In the genomic region with DNA sequence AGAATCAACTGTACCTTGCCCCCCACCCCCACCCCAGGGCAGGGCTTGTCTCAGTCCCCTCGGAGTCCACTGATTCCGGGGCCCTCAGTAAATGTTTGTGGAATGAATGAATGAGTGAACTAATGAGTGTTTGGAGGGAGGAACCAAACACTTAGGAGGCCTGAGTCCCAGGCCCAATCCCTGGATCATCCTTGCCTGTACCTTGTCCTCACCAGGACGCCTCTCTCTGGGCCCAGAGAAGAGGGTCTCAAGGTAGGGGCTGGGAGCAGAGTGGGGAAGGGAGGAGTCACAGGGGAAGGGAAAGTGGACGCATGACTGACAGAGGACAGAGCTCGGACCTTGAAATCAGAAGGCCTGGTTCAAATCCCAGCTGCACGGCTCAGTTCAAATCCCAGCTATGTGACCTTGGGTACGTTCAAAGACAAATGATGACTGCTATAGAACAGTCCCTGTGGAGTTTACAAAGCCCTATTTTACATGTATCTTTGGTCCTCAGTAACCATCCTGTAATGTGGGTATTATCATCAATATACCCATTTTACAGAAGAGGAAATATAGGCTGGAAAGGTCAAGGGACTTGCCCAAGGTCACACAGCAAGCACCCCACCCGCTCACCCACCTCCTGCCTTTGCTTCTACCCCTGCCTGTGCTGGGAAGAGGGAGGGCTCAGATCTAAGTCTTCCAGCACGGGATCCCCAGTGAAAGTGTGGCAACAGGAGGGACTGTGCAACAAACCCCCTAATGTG, we compare ENCODE assay signal across 18 cellular contexts. TPM values are rescaled to one million over a fixed set of nuclear protein-coding genes. Genes with fewer than 3 reads are reported as not detected.
DNase-seq lines count a peak whose midpoint lies in the region; ATAC-seq, FAIRE-seq and TF ChIP-seq lines count a peak whose summit lies in the region.
"Had no signal": no experiment of that assay in that cellular context is flagged by ENCODE, and none has a peak within 500 bp of the region (broad histone marks: within the 10 kb centered on the region; RNA-seq: fewer than 3 reads in every experiment).

No MANE protein-coding gene starts in this region.

- intact Hi-C loops in HepG2 (cut with micrococcal nuclease; ENCODE audit: unreplicated experiment) (no loop called here), right lobe of liver (cut with DNase I) (no loop called here)
- intact Hi-C loops in naive thymus-derived CD4-positive, alpha-beta T cell (cut with micrococcal nuclease), result no loop called here

- peaks cover 26 to 51% (median 48%) of the 10 kb centered on the region in 7 donors for H3K4me1 Mint-ChIP-seq in naive thymus-derived CD4-positive, alpha-beta T cell

- 10% methylated on average over 9 of the region's 9 CpGs for WGBS in HepG2 (ENCODE audit: low lambda C conversion rate)
- WGBS in right lobe of liver (ENCODE audit: insufficient coverage, low coverage, low lambda C conversion rate, missing lambda C conversion rate), result 81% methylated on average over 7 of the region's 9 CpGs

- H3K27me3 ChIP-seq in HepG2 (ENCODE audit: control insufficient read depth in 1 of 2, insufficient read depth in 2 of 2, low read length in 2 of 2) (peaks cover 7 to 55% of the 10 kb centered on the region in 2 experiments; a peak in 4 of 5 replicates), right lobe of liver (no peaks in the 10 kb centered on the region)
- H3K27me3 ChIP-seq in naive thymus-derived CD4-positive, alpha-beta T cell (ENCODE audit: control insufficient read depth in 2 of 2, insufficient read depth in 2 of 2, low read length in 2 of 2), result no peaks in the 10 kb centered on the region
- H3K27me3 ChIP-seq: BLaER1 treated with 17β-estradiol and CSF1 and Interleukin-3, amounts not matched to agents 10 nM and 100 nM had no signal

- H3K9ac ChIP-seq in HepG2 (ENCODE audit: insufficient read depth, low read depth, low read length), result no peak overlapping the region
- H3K9ac ChIP-seq: BLaER1 treated with 17β-estradiol and CSF1 and Interleukin-3, amounts not matched to agents 10 nM and 100 nM had no signal

- TF ChIP-seq EP300 in HepG2 (IDR thresholded peaks at IDR 0.05; ENCODE audit: low read depth in 2 of 2, low read length in 2 of 2) (no peak), HepG2 (CRISPR knock-in tag; IDR thresholded peaks at IDR 0.05; ENCODE audit: borderline replicate concordance) (no peak)

- no peak for TF ChIP-seq RAD21 in HepG2 (CRISPR knock-in tag; IDR thresholded peaks at IDR 0.05)

- no peak overlapping the region for H3K4me2 ChIP-seq in HepG2 (ENCODE audit: low read depth, low read length)

- H3K4me1 ChIP-seq in HepG2 (ENCODE audit: insufficient read depth, low read length) (peaks cover 36% of the 10 kb centered on the region), right lobe of liver (peaks cover 0 to 19% (median 8%) of the 10 kb centered on the region in 4 donors)
- peaks cover 24 to 39% of the 10 kb centered on the region in 2 donors for H3K4me1 ChIP-seq in naive thymus-derived CD4-positive, alpha-beta T cell (ENCODE audit: control insufficient read depth in 2 of 2, insufficient read depth in 2 of 2, low read length in 2 of 2)

- H2AFZ ChIP-seq in HepG2 (ENCODE audit: low read length), result no peak overlapping the region

- H3K27ac Mint-ChIP-seq in naive thymus-derived CD4-positive, alpha-beta T cell, result peak overlapping the region in 7 of 9 donors; percentile 6 to 82 (median 58)

- H3K4me3 Mint-ChIP-seq in naive thymus-derived CD4-positive, alpha-beta T cell, result no peak overlapping the region

- POLR2A ChIA-PET in HepG2 (lab: Yijun Ruan, JAX), result no interaction called here
- POLR2A ChIA-PET in naive thymus-derived CD4-positive, alpha-beta T cell (lab: Charles Lee), result no interaction called here

- H3K27ac ChIP-seq in HepG2 (ENCODE audit: extremely low read length, insufficient read depth, low read length) (no peak overlapping the region), right lobe of liver (no peak overlapping the region), coronary artery (no peak overlapping the region)
- no peak overlapping the region for H3K27ac ChIP-seq in naive thymus-derived CD4-positive, alpha-beta T cell (ENCODE audit: low read depth, low read length)

- no peaks in the 10 kb centered on the region for H3K36me3 ChIP-seq in HepG2 (replicated peaks in 1 of 2; ENCODE audit: control insufficient read depth in 1 of 2, insufficient read depth in 2 of 2, low read length in 2 of 2)
- H3K36me3 ChIP-seq in right lobe of liver, result no peaks in the 10 kb centered on the region
- no peaks in the 10 kb centered on the region for H3K36me3 ChIP-seq in naive thymus-derived CD4-positive, alpha-beta T cell (ENCODE audit: control insufficient read depth in 2 of 3, insufficient read depth in 3 of 3, low read length in 3 of 3)
- H3K36me3 ChIP-seq: BLaER1 treated with 17β-estradiol and CSF1 and Interleukin-3, amounts not matched to agents 10 nM and 100 nM had no signal

- no peaks in the 10 kb centered on the region for H3K79me2 ChIP-seq in HepG2 (ENCODE audit: insufficient read depth, low read length)

- TF ChIP-seq CTCF in HepG2 (CRISPR knock-in tag; IDR thresholded peaks at IDR 0.05) (no peak), right lobe of liver (IDR thresholded peaks at IDR 0.05) (no peak), coronary artery (IDR thresholded peaks at IDR 0.05) (no peak)

- TF ChIP-seq POLR2A in HepG2 (IDR thresholded peaks at IDR 0.05; ENCODE audit: insufficient read depth in 1 of 2, low read depth in 2 of 2, low read length in 2 of 2) (no peak), right lobe of liver (IDR thresholded peaks at IDR 0.05) (no peak)

- H3K36me3 Mint-ChIP-seq in naive thymus-derived CD4-positive, alpha-beta T cell, result no peaks in the 10 kb centered on the region

- ATAC-seq in HepG2 (peak; percentile 8; the same call in 2 of the 3 replicates), right lobe of liver (no peak), GM21423 (IDR thresholded peaks at IDR 0.05; ENCODE audit: unreplicated experiment) (no peak)
- ATAC-seq in naive thymus-derived CD4-positive, alpha-beta T cell, result no peak

- no TSS peak for BruUV-seq in HepG2 (replicated peaks; lab: Mats Ljungman, UMichigan)

- no peaks in the 10 kb centered on the region for H3K27me3 Mint-ChIP-seq in naive thymus-derived CD4-positive, alpha-beta T cell

- H3K9me3 ChIP-seq in HepG2 (ENCODE audit: low read length), result no peaks in the 10 kb centered on the region
- H3K9me3 ChIP-seq in right lobe of liver, result no peaks in the 10 kb centered on the region
- no peaks in the 10 kb centered on the region for H3K9me3 ChIP-seq in naive thymus-derived CD4-positive, alpha-beta T cell (ENCODE audit: control insufficient read depth in 2 of 3, low read length in 3 of 3)

- CTCF ChIA-PET in HepG2 (lab: Yijun Ruan, JAX; ENCODE audit: low intra/inter-chr PET ratio, low total read pairs), result no interaction called here
- CTCF ChIA-PET in naive thymus-derived CD4-positive, alpha-beta T cell (lab: Charles Lee), result no interaction called here

- in situ Hi-C loops in HepG2 (cut with HindIII; ENCODE audit: extremely low pct_ligation_motif_present, low pct_unique_long_range_greater_than_20kb), result loop anchor here (10.0 kb wide), 1 partner anchor 65 kb away; the partner anchor contains the start of gene TMUB2
- in situ Hi-C loops in ACHN (cut with HindIII; ENCODE audit: low pct_ligation_motif_present, low pct_unique_long_range_greater_than_20kb, low sequenced_read_pairs), result no loop called here

- H4K20me1 ChIP-seq in HepG2 (ENCODE audit: insufficient read depth, low read length), result no peaks in the 10 kb centered on the region
- H4K20me1 ChIP-seq: BLaER1 treated with 17β-estradiol and CSF1 and Interleukin-3, amounts not matched to agents 10 nM and 100 nM had no signal

- no peak for DNase-seq in HepG2 (ENCODE audit: low spot score)
- DNase-seq in right lobe of liver, result no peak
- no peak for DNase-seq in naive thymus-derived CD4-positive, alpha-beta T cell
- no peak for DNase-seq in ACHN
- no peak for DNase-seq in coronary artery (ENCODE audit: low spot score)
- DNase-seq: DMS153, H7, NCI-H1048, NCI-H1436 treated with DMSO at 0.1 percent for 48 hours, NCI-H2029 treated with DMSO at 0.1 percent for 48 hours, NCI-H748 treated with DMSO at 0.1 percent for 48 hours had no signal

- no peaks in the 10 kb centered on the region for H3K9me3 Mint-ChIP-seq in naive thymus-derived CD4-positive, alpha-beta T cell

- H3K4me3 ChIP-seq in HepG2 (replicated peaks in 1 of 3; ENCODE audit: insufficient read depth in 1 of 3, low read depth in 2 of 3, low read length in 3 of 3) (no peak overlapping the region), right lobe of liver (no peak overlapping the region), coronary artery (no peak overlapping the region)
- H3K4me3 ChIP-seq in naive thymus-derived CD4-positive, alpha-beta T cell (ENCODE audit: low read length), result no peak overlapping the region
- H3K4me3 ChIP-seq: BLaER1 treated with 17β-estradiol and CSF1 and Interleukin-3, amounts not matched to agents 10 nM and 100 nM had no signal

- FAIRE-seq in HepG2 (lab: Jason Lieb, UNC), result no peak
- FAIRE-seq: GM19239 had no signal

RNA-seq across cellular contexts. Expression of gene SLC4A1, which starts 18.3 kb away (rescaled TPM):
- not detected in 2 replicates for total RNA-seq in HepG2 (2016; rRNA removed; fragmentation: Illumina TruSeq; extraction: Trizol)
- total RNA-seq in HepG2 (2016; cell fraction: cytosol; rRNA removed; fragmentation: Illumina TruSeq; extraction: Trizol; ENCODE audit: low read depth), result not detected in 2 replicates
- not detected in 2 replicates for total RNA-seq in HepG2 (2016; cell fraction: insoluble cytoplasmic fraction; rRNA removed; fragmentation: Illumina TruSeq; extraction: Trizol)
- not detected in 2 replicates for total RNA-seq in HepG2 (2016; cell fraction: membrane; rRNA removed; fragmentation: Illumina TruSeq; extraction: Trizol)
- total RNA-seq in HepG2 (2016; cell fraction: nucleus; rRNA removed; fragmentation: Illumina TruSeq; extraction: Trizol), result not detected in 2 replicates
- polyA plus RNA-seq in HepG2 (2011; rRNA removed), result 0.01 TPM in 1 of 2 replicates, not detected in the other
- polyA plus RNA-seq in HepG2 (2011; cell fraction: cytosol; rRNA removed), result not detected in 2 replicates
- 0.03 TPM in 1 of 2 replicates, not detected in the other for polyA plus RNA-seq in HepG2 (2011; cell fraction: nucleus; rRNA removed)
- not detected in 2 replicates for polyA plus RNA-seq in HepG2 (2012)
- not detected in 2 replicates for polyA plus RNA-seq in HepG2 (2016; cell fraction: cytosol; fragmentation: Illumina TruSeq; extraction: Trizol; ENCODE audit: low read depth)
- not detected in 2 replicates for polyA plus RNA-seq in HepG2 (2016; cell fraction: insoluble cytoplasmic fraction; fragmentation: Illumina TruSeq; extraction: Trizol; ENCODE audit: low read depth)
- polyA plus RNA-seq in HepG2 (2016; cell fraction: membrane; fragmentation: Illumina TruSeq; extraction: Trizol; ENCODE audit: low read depth), result not detected in 2 replicates
- not detected in 2 replicates for polyA plus RNA-seq in HepG2 (2016; cell fraction: nucleus; fragmentation: Illumina TruSeq; extraction: Trizol; ENCODE audit: insufficient read depth, low read depth)
- not detected in 2 replicates for polyA minus RNA-seq in HepG2 (2011; rRNA and poly(A)+ RNA removed; ENCODE audit: low replicate concordance)
- polyA minus RNA-seq in HepG2 (2011; cell fraction: cytosol; rRNA and poly(A)+ RNA removed), result not detected in 2 replicates
- polyA minus RNA-seq in HepG2 (2011; cell fraction: nucleus; rRNA and poly(A)+ RNA removed), result not detected in 2 replicates
- 10 to 100 TPM in 1 of 6 experiments, 1 to 10 TPM in 2, under 1 TPM in 3; 0.06 to 31.8 (median 1.2) TPM for total RNA-seq in right lobe of liver
- total RNA-seq in naive thymus-derived CD4-positive, alpha-beta T cell, result under 1 TPM in 1 of 5 experiments, not detected in 4; 0.15 TPM
- not detected for polyA plus RNA-seq in naive thymus-derived CD4-positive, alpha-beta T cell
- total RNA-seq: A172, MCF 10A, NCI-H460, RPMI7951 had no signal

RNA-seq across cellular contexts. Expression of gene UBTF, which starts 30.2 kb away (rescaled TPM):
- total RNA-seq in HepG2 (2016; rRNA removed; fragmentation: Illumina TruSeq; extraction: Trizol), result 52.1 and 60.9 TPM in 2 replicates
- total RNA-seq in HepG2 (2016; cell fraction: cytosol; rRNA removed; fragmentation: Illumina TruSeq; extraction: Trizol; ENCODE audit: low read depth), result 13.2 and 14.5 TPM in 2 replicates
- total RNA-seq in HepG2 (2016; cell fraction: insoluble cytoplasmic fraction; rRNA removed; fragmentation: Illumina TruSeq; extraction: Trizol), result 46.2 and 61.5 TPM in 2 replicates
- total RNA-seq in HepG2 (2016; cell fraction: membrane; rRNA removed; fragmentation: Illumina TruSeq; extraction: Trizol), result 33.7 and 33.9 TPM in 2 replicates
- total RNA-seq in HepG2 (2016; cell fraction: nucleus; rRNA removed; fragmentation: Illumina TruSeq; extraction: Trizol), result 43.5 and 47.5 TPM in 2 replicates
- 15.2 and 16.1 TPM in 2 replicates for polyA plus RNA-seq in HepG2 (2011; rRNA removed)
- polyA plus RNA-seq in HepG2 (2011; cell fraction: cytosol; rRNA removed), result 9.1 and 10.0 TPM in 2 replicates
- 35.4 and 41.3 TPM in 2 replicates for polyA plus RNA-seq in HepG2 (2011; cell fraction: nucleus; rRNA removed)
- 27.8 and 33.4 TPM in 2 replicates for polyA plus RNA-seq in HepG2 (2012)
- 8.6 and 8.7 TPM in 2 replicates for polyA plus RNA-seq in HepG2 (2016; cell fraction: cytosol; fragmentation: Illumina TruSeq; extraction: Trizol; ENCODE audit: low read depth)
- polyA plus RNA-seq in HepG2 (2016; cell fraction: insoluble cytoplasmic fraction; fragmentation: Illumina TruSeq; extraction: Trizol; ENCODE audit: low read depth), result 57.4 and 68.3 TPM in 2 replicates
- 21.7 and 23.2 TPM in 2 replicates for polyA plus RNA-seq in HepG2 (2016; cell fraction: membrane; fragmentation: Illumina TruSeq; extraction: Trizol; ENCODE audit: low read depth)
- 93.7 and 94.2 TPM in 2 replicates for polyA plus RNA-seq in HepG2 (2016; cell fraction: nucleus; fragmentation: Illumina TruSeq; extraction: Trizol; ENCODE audit: insufficient read depth, low read depth)
- polyA minus RNA-seq in HepG2 (2011; rRNA and poly(A)+ RNA removed; ENCODE audit: low replicate concordance), result 11.5 and 30.7 TPM in 2 replicates
- 8.2 and 9.9 TPM in 2 replicates for polyA minus RNA-seq in HepG2 (2011; cell fraction: cytosol; rRNA and poly(A)+ RNA removed)
- 29.7 and 33.2 TPM in 2 replicates for polyA minus RNA-seq in HepG2 (2011; cell fraction: nucleus; rRNA and poly(A)+ RNA removed)
- 10 to 100 TPM; 22.3 to 35.9 (median 32.0) TPM for total RNA-seq in right lobe of liver
- 100 to 1,000 TPM; 126 to 303 (median 175) TPM for total RNA-seq in naive thymus-derived CD4-positive, alpha-beta T cell
- polyA plus RNA-seq in naive thymus-derived CD4-positive, alpha-beta T cell, result 10 to 100 TPM; 49.0 to 84.7 TPM

RNA-seq across cellular contexts. Expression of gene ATXN7L3, which starts 50.0 kb away (rescaled TPM):
- total RNA-seq in HepG2 (2016; rRNA removed; fragmentation: Illumina TruSeq; extraction: Trizol) (45.7 and 59.1 TPM in 2 replicates), right lobe of liver (10 to 100 TPM; 20.3 to 26.8 (median 22.1) TPM)
- total RNA-seq in HepG2 (2016; cell fraction: cytosol; rRNA removed; fragmentation: Illumina TruSeq; extraction: Trizol; ENCODE audit: low read depth), result 12.2 and 14.1 TPM in 2 replicates
- 42.7 and 60.0 TPM in 2 replicates for total RNA-seq in HepG2 (2016; cell fraction: insoluble cytoplasmic fraction; rRNA removed; fragmentation: Illumina TruSeq; extraction: Trizol)
- total RNA-seq in HepG2 (2016; cell fraction: membrane; rRNA removed; fragmentation: Illumina TruSeq; extraction: Trizol), result 45.9 and 46.8 TPM in 2 replicates
- total RNA-seq in HepG2 (2016; cell fraction: nucleus; rRNA removed; fragmentation: Illumina TruSeq; extraction: Trizol), result 42.7 and 44.6 TPM in 2 replicates
- 44.5 and 49.3 TPM in 2 replicates for polyA plus RNA-seq in HepG2 (2011; rRNA removed)
- polyA plus RNA-seq in HepG2 (2011; cell fraction: cytosol; rRNA removed), result 39.5 and 41.0 TPM in 2 replicates
- polyA plus RNA-seq in HepG2 (2011; cell fraction: nucleus; rRNA removed), result 121 and 131 TPM in 2 replicates
- polyA plus RNA-seq in HepG2 (2012), result 37.8 and 38.4 TPM in 2 replicates
- 7.6 and 9.2 TPM in 2 replicates for polyA plus RNA-seq in HepG2 (2016; cell fraction: cytosol; fragmentation: Illumina TruSeq; extraction: Trizol; ENCODE audit: low read depth)
- polyA plus RNA-seq in HepG2 (2016; cell fraction: insoluble cytoplasmic fraction; fragmentation: Illumina TruSeq; extraction: Trizol; ENCODE audit: low read depth), result 50.4 and 54.3 TPM in 2 replicates
- polyA plus RNA-seq in HepG2 (2016; cell fraction: membrane; fragmentation: Illumina TruSeq; extraction: Trizol; ENCODE audit: low read depth), result 32.8 and 36.7 TPM in 2 replicates
- polyA plus RNA-seq in HepG2 (2016; cell fraction: nucleus; fragmentation: Illumina TruSeq; extraction: Trizol; ENCODE audit: insufficient read depth, low read depth), result 81.5 and 96.7 TPM in 2 replicates
- 65.3 and 85.1 TPM in 2 replicates for polyA minus RNA-seq in HepG2 (2011; rRNA and poly(A)+ RNA removed; ENCODE audit: low replicate concordance)
- 25.4 and 26.4 TPM in 2 replicates for polyA minus RNA-seq in HepG2 (2011; cell fraction: cytosol; rRNA and poly(A)+ RNA removed)
- 47.9 and 72.6 TPM in 2 replicates for polyA minus RNA-seq in HepG2 (2011; cell fraction: nucleus; rRNA and poly(A)+ RNA removed)
- total RNA-seq in naive thymus-derived CD4-positive, alpha-beta T cell, result 100 to 1,000 TPM in 4 of 5 experiments, 10 to 100 TPM in 1; 93.5 to 130 (median 124) TPM
- polyA plus RNA-seq in naive thymus-derived CD4-positive, alpha-beta T cell, result 10 to 100 TPM; 10.5 to 18.1 TPM

RNA-seq across cellular contexts. Expression of gene RUNDC3A, which starts 58.7 kb away (rescaled TPM):
- total RNA-seq in HepG2 (2016; rRNA removed; fragmentation: Illumina TruSeq; extraction: Trizol) (not detected in 2 replicates), right lobe of liver (under 1 TPM in 2 of 6 experiments, not detected in 4; 0.12 to 0.75 TPM)
- total RNA-seq in HepG2 (2016; cell fraction: cytosol; rRNA removed; fragmentation: Illumina TruSeq; extraction: Trizol; ENCODE audit: low read depth), result not detected in 2 replicates
- total RNA-seq in HepG2 (2016; cell fraction: insoluble cytoplasmic fraction; rRNA removed; fragmentation: Illumina TruSeq; extraction: Trizol), result 0.04 TPM in 1 of 2 replicates, not detected in the other
- total RNA-seq in HepG2 (2016; cell fraction: membrane; rRNA removed; fragmentation: Illumina TruSeq; extraction: Trizol), result 0.31 TPM in 1 of 2 replicates, not detected in the other
- not detected in 2 replicates for total RNA-seq in HepG2 (2016; cell fraction: nucleus; rRNA removed; fragmentation: Illumina TruSeq; extraction: Trizol)
- polyA plus RNA-seq in HepG2 (2011; rRNA removed), result 0.25 and 0.33 TPM in 2 replicates
- polyA plus RNA-seq in HepG2 (2011; cell fraction: cytosol; rRNA removed), result 0.32 and 0.42 TPM in 2 replicates
- polyA plus RNA-seq in HepG2 (2011; cell fraction: nucleus; rRNA removed), result 0.97 and 1.1 TPM in 2 replicates
- 0.11 and 0.43 TPM in 2 replicates for polyA plus RNA-seq in HepG2 (2012)
- polyA plus RNA-seq in HepG2 (2016; cell fraction: cytosol; fragmentation: Illumina TruSeq; extraction: Trizol; ENCODE audit: low read depth), result 0.18 TPM in 2 replicates
- 0.21 and 0.33 TPM in 2 replicates for polyA plus RNA-seq in HepG2 (2016; cell fraction: insoluble cytoplasmic fraction; fragmentation: Illumina TruSeq; extraction: Trizol; ENCODE audit: low read depth)
- 0.07 TPM in 1 of 2 replicates, not detected in the other for polyA plus RNA-seq in HepG2 (2016; cell fraction: membrane; fragmentation: Illumina TruSeq; extraction: Trizol; ENCODE audit: low read depth)
- 0.33 TPM in 1 of 2 replicates, not detected in the other for polyA plus RNA-seq in HepG2 (2016; cell fraction: nucleus; fragmentation: Illumina TruSeq; extraction: Trizol; ENCODE audit: insufficient read depth, low read depth)
- 0.48 TPM in 1 of 2 replicates, not detected in the other for polyA minus RNA-seq in HepG2 (2011; rRNA and poly(A)+ RNA removed; ENCODE audit: low replicate concordance)
- not detected in 2 replicates for polyA minus RNA-seq in HepG2 (2011; cell fraction: cytosol; rRNA and poly(A)+ RNA removed)
- polyA minus RNA-seq in HepG2 (2011; cell fraction: nucleus; rRNA and poly(A)+ RNA removed), result 0.50 TPM in 1 of 2 replicates, not detected in the other
- total RNA-seq in naive thymus-derived CD4-positive, alpha-beta T cell, result under 1 TPM in 2 of 5 experiments, not detected in 3; 0.08 to 0.22 TPM
- polyA plus RNA-seq in naive thymus-derived CD4-positive, alpha-beta T cell, result not detected
- total RNA-seq: A172, NCI-H460 had no signal
